Comparison of ENCODE assay signal across 1 cellular context in genomic region chr14:21735639-21736307, GRCh38.
TF ChIP-seq lines count a peak whose summit lies in the region.

No MANE protein-coding gene starts in this region.

TF ChIP-seq in WTC11, 78 proteins besides CTCF, POLR2A, EP300 and RAD21 (continued from another document):
- TF ChIP-seq TEAD1 (CRISPR knock-in tag; IDR thresholded peaks at IDR 0.05) (no peak), OVOL2 (CRISPR knock-in tag; IDR thresholded peaks at IDR 0.05; ENCODE audit: borderline replicate concordance) (no peak), ZNF232 (CRISPR knock-in tag; IDR thresholded peaks at IDR 0.05) (no peak), FOXJ3 (CRISPR knock-in tag; IDR thresholded peaks at IDR 0.05; ENCODE audit: borderline replicate concordance) (no peak), FOXP1 (CRISPR knock-in tag; IDR thresholded peaks at IDR 0.05; ENCODE audit: borderline replicate concordance) (no peak), GTF2I (CRISPR knock-in tag; conservative IDR thresholded peaks at IDR 0.05) (no peak), EMX1 (CRISPR knock-in tag; IDR thresholded peaks at IDR 0.05) (no peak), TP53 (CRISPR knock-in tag; IDR thresholded peaks at IDR 0.05) (no peak), JAZF1 (CRISPR knock-in tag; IDR thresholded peaks at IDR 0.05) (no peak), KAT7 (CRISPR knock-in tag; IDR thresholded peaks at IDR 0.05; ENCODE audit: borderline replicate concordance) (no peak), ELF4 (CRISPR knock-in tag; IDR thresholded peaks at IDR 0.05; ENCODE audit: low read depth) (no peak), GRHL2 (CRISPR knock-in tag; IDR thresholded peaks at IDR 0.05; ENCODE audit: insufficient replicate concordance, severe bottlenecking) (no peak)
- TF ChIP-seq, protein P1, sequence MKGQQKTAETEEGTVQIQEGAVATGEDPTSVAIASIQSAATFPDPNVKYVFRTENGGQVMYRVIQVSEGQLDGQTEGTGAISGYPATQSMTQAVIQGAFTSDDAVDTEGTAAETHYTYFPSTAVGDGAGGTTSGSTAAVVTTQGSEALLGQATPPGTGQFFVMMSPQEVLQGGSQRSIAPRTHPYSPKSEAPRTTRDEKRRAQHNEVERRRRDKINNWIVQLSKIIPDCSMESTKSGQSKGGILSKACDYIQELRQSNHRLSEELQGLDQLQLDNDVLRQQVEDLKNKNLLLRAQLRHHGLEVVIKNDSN (CRISPR knock-in tag; IDR thresholded peaks at IDR 0.05), result no peak
- TF ChIP-seq, protein P2, sequence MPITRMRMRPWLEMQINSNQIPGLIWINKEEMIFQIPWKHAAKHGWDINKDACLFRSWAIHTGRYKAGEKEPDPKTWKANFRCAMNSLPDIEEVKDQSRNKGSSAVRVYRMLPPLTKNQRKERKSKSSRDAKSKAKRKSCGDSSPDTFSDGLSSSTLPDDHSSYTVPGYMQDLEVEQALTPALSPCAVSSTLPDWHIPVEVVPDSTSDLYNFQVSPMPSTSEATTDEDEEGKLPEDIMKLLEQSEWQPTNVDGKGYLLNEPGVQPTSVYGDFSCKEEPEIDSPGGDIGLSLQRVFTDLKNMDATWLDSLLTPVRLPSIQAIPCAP (CRISPR knock-in tag; IDR thresholded peaks at IDR 0.05), result no peak
- TF ChIP-seq, protein P3, sequence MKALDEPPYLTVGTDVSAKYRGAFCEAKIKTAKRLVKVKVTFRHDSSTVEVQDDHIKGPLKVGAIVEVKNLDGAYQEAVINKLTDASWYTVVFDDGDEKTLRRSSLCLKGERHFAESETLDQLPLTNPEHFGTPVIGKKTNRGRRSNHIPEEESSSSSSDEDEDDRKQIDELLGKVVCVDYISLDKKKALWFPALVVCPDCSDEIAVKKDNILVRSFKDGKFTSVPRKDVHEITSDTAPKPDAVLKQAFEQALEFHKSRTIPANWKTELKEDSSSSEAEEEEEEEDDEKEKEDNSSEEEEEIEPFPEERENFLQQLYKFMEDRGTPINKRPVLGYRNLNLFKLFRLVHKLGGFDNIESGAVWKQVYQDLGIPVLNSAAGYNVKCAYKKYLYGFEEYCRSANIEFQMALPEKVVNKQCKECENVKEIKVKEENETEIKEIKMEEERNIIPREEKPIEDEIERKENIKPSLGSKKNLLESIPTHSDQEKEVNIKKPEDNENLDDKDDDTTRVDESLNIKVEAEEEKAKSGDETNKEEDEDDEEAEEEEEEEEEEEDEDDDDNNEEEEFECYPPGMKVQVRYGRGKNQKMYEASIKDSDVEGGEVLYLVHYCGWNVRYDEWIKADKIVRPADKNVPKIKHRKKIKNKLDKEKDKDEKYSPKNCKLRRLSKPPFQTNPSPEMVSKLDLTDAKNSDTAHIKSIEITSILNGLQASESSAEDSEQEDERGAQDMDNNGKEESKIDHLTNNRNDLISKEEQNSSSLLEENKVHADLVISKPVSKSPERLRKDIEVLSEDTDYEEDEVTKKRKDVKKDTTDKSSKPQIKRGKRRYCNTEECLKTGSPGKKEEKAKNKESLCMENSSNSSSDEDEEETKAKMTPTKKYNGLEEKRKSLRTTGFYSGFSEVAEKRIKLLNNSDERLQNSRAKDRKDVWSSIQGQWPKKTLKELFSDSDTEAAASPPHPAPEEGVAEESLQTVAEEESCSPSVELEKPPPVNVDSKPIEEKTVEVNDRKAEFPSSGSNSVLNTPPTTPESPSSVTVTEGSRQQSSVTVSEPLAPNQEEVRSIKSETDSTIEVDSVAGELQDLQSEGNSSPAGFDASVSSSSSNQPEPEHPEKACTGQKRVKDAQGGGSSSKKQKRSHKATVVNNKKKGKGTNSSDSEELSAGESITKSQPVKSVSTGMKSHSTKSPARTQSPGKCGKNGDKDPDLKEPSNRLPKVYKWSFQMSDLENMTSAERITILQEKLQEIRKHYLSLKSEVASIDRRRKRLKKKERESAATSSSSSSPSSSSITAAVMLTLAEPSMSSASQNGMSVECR (CRISPR knock-in tag; IDR thresholded peaks at IDR 0.05; ENCODE audit: borderline replicate concordance), result no peak
